ENCODE assay signal across 18 cellular contexts in the genomic region with DNA sequence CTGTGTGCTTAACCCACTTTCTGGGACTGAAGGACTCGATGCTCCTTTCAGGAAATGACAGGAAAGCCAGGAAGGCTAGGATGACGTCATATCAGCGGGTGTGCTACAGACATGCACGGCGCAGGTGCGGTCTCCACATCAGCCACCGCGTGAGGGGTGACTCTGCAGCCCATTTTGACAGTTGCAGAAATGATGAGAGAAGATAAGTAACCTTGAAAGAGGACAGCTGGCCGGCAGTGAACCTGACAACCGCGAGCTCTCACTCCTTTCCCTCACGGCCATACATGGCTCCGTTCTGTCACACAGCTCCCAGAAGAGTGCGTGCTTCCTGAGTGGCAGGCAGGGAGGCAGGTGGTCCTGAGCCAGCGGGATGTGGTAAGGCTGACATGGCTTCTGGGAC. TPM values are rescaled to one million over a fixed set of nuclear protein-coding genes. Genes with fewer than 3 reads are reported as not detected.
DNase-seq lines count a peak whose midpoint lies in the region; ATAC-seq and TF ChIP-seq lines count a peak whose summit lies in the region.
"Had no signal": no experiment of that assay in that cellular context is flagged by ENCODE, and none has a peak within 500 bp of the region (broad histone marks: within the 10 kb centered on the region; RNA-seq: fewer than 3 reads in every experiment).

No MANE protein-coding gene starts in this region.

- ATAC-seq in left cardiac atrium: no peak
- ATAC-seq in left colon: no peak
- ATAC-seq: HCT116 had no signal

- peaks cover 0 to 17% of the 10 kb centered on the region in 2 donors for H3K9me3 ChIP-seq in right atrium auricular region
- H3K9me3 ChIP-seq: BE2C had no signal

- TF ChIP-seq CTCF in right atrium auricular region (IDR thresholded peaks at IDR 0.05): no peak
- TF ChIP-seq CTCF in chondrocyte (IDR thresholded peaks at IDR 0.05): no peak

- H3K4me1 Mint-ChIP-seq in chondrocyte (ENCODE audit: low read depth): peaks cover 9% of the 10 kb centered on the region
- peaks cover 16% of the 10 kb centered on the region for H3K4me1 Mint-ChIP-seq in activated T-helper 1 cell treated with anti-CD3 and anti-CD28 coated beads, Interleukin-12 subunit alpha, Interleukin-12 subunit beta, Interleukin-2, Interleukin-4 antibody, amounts not matched to agents 30 ng/mL and 10 ng/mL and 1 ng/mL, durations not matched to agents 14 hours and 24 hours and 36 hours (ENCODE audit: low read depth)

- peaks cover 47% of the 10 kb centered on the region for H3K27me3 Mint-ChIP-seq in chondrocyte (ENCODE audit: low read depth)
- peaks cover 26% of the 10 kb centered on the region for H3K27me3 Mint-ChIP-seq in activated T-helper 1 cell treated with anti-CD3 and anti-CD28 coated beads, Interleukin-12 subunit alpha, Interleukin-12 subunit beta, Interleukin-2, Interleukin-4 antibody, amounts not matched to agents 30 ng/mL and 10 ng/mL and 1 ng/mL, durations not matched to agents 14 hours and 24 hours and 36 hours (ENCODE audit: insufficient read depth)

- no peak overlapping the region for H3K27ac ChIP-seq in right atrium auricular region
- H3K27ac ChIP-seq: GM23248, HL-60 had no signal

- no peaks in the 10 kb centered on the region for H3K4me1 ChIP-seq in right atrium auricular region
- H3K4me1 ChIP-seq: BE2C had no signal

- H3K27me3 ChIP-seq in right atrium auricular region: no peaks in the 10 kb centered on the region

- no peak overlapping the region for H3K4me3 ChIP-seq in right atrium auricular region
- H3K4me3 ChIP-seq: GM23248 had no signal

- no peak overlapping the region for H3K4me3 Mint-ChIP-seq in chondrocyte (ENCODE audit: unreplicated experiment)
- no peak overlapping the region for H3K4me3 Mint-ChIP-seq in activated T-helper 1 cell treated with anti-CD3 and anti-CD28 coated beads, Interleukin-12 subunit alpha, Interleukin-12 subunit beta, Interleukin-2, Interleukin-4 antibody, amounts not matched to agents 30 ng/mL and 10 ng/mL and 1 ng/mL, durations not matched to agents 14 hours and 24 hours and 36 hours
- H3K4me3 Mint-ChIP-seq: CD4-positive, alpha-beta memory T cell had no signal

- H3K36me3 Mint-ChIP-seq in chondrocyte (ENCODE audit: low read depth): peaks cover 8% of the 10 kb centered on the region
- peaks cover 1% of the 10 kb centered on the region for H3K36me3 Mint-ChIP-seq in activated T-helper 1 cell treated with anti-CD3 and anti-CD28 coated beads, Interleukin-12 subunit alpha, Interleukin-12 subunit beta, Interleukin-2, Interleukin-4 antibody, amounts not matched to agents 30 ng/mL and 10 ng/mL and 1 ng/mL, durations not matched to agents 14 hours and 24 hours and 36 hours (ENCODE audit: low read depth)

- no peak overlapping the region for H3K27ac Mint-ChIP-seq in chondrocyte (ENCODE audit: unreplicated experiment)
- H3K27ac Mint-ChIP-seq in activated T-helper 1 cell treated with anti-CD3 and anti-CD28 coated beads, Interleukin-12 subunit alpha, Interleukin-12 subunit beta, Interleukin-2, Interleukin-4 antibody, amounts not matched to agents 30 ng/mL and 10 ng/mL and 1 ng/mL, durations not matched to agents 14 hours and 24 hours and 36 hours: no peak overlapping the region

- DNase-seq in DMS53 (lab: John Stamatoyannopoulos, UW): peak; percentile 12
- DNase-seq in DMS53 treated with DMSO at 0.1 percent for 48 hours (lab: John Stamatoyannopoulos, UW; ENCODE audit: unreplicated experiment): no peak
- DNase-seq in right atrium auricular region (ENCODE audit: low spot score): peak; percentile 44
- no peak for DNase-seq in left cardiac atrium
- peak; percentile 26 for DNase-seq in chondrocyte (ENCODE audit: low spot score)
- DNase-seq in left colon: no peak
- DNase-seq in NCI-H2081 (lab: John Stamatoyannopoulos, UW): no peak
- no peak for DNase-seq in activated T-helper 1 cell treated with anti-CD3 and anti-CD28 coated beads, Interleukin-12 subunit alpha, Interleukin-12 subunit beta, Interleukin-2, Interleukin-4 antibody, amounts not matched to agents 30 ng/mL and 10 ng/mL and 1 ng/mL, durations not matched to agents 14 hours and 24 hours and 36 hours (ENCODE audit: low spot score)
- DNase-seq: BE2C; Calu3; CD4-positive, alpha-beta memory T cell; DMS79 treated with DMSO at 0.1 percent for 48 hours; GM23248; NCI-H1436 treated with DMSO at 0.1 percent for 48 hours; NCI-H2029 treated with DMSO at 0.1 percent for 48 hours; NCI-H446 had no signal

- peaks cover 27% of the 10 kb centered on the region for H3K9me3 Mint-ChIP-seq in chondrocyte (ENCODE audit: low read depth)
- peaks cover 45% of the 10 kb centered on the region for H3K9me3 Mint-ChIP-seq in activated T-helper 1 cell treated with anti-CD3 and anti-CD28 coated beads, Interleukin-12 subunit alpha, Interleukin-12 subunit beta, Interleukin-2, Interleukin-4 antibody, amounts not matched to agents 30 ng/mL and 10 ng/mL and 1 ng/mL, durations not matched to agents 14 hours and 24 hours and 36 hours

- intact Hi-C loops in left cardiac atrium (cut with DNase I) (no loop called here), left colon (cut with DNase I, micrococcal nuclease) (no loop called here)
- intact Hi-C loops in activated T-helper 1 cell treated with anti-CD3 and anti-CD28 coated beads, Interleukin-12 subunit alpha, Interleukin-12 subunit beta, Interleukin-2, Interleukin-4 antibody, amounts not matched to agents 30 ng/mL and 10 ng/mL and 1 ng/mL, durations not matched to agents 14 hours and 24 hours and 36 hours (cut with micrococcal nuclease): loop anchor here (10.0 kb wide), 1 partner anchor 133 kb away; a partner anchor contains a TSS

- no peaks in the 10 kb centered on the region for H3K36me3 ChIP-seq in right atrium auricular region
- H3K36me3 ChIP-seq: BE2C had no signal

RNA-seq across cellular contexts. Expression of a gene that starts 1.7 kb away (rescaled TPM):
- total RNA-seq in right atrium auricular region: not detected
- total RNA-seq in left cardiac atrium: not detected
- not detected in 3 replicates for total RNA-seq in chondrocyte
- not detected for total RNA-seq in left colon
- total RNA-seq in activated T-helper 1 cell treated with anti-CD3 and anti-CD28 coated beads, Interleukin-12 subunit alpha, Interleukin-12 subunit beta, Interleukin-2, Interleukin-4 antibody, amounts not matched to agents 30 ng/mL and 10 ng/mL and 1 ng/mL, durations not matched to agents 14 hours and 24 hours and 36 hours: not detected in 2 replicates
- total RNA-seq: Calu3; CD4-positive, alpha-beta memory T cell; GM23248 had no signal

RNA-seq across cellular contexts. Expression of a gene that starts 8.5 kb away (rescaled TPM):
- total RNA-seq in right atrium auricular region: not detected
- total RNA-seq in left cardiac atrium: not detected
- not detected in 3 replicates for total RNA-seq in chondrocyte
- not detected for total RNA-seq in left colon
- total RNA-seq in activated T-helper 1 cell treated with anti-CD3 and anti-CD28 coated beads, Interleukin-12 subunit alpha, Interleukin-12 subunit beta, Interleukin-2, Interleukin-4 antibody, amounts not matched to agents 30 ng/mL and 10 ng/mL and 1 ng/mL, durations not matched to agents 14 hours and 24 hours and 36 hours: not detected in 2 replicates
- total RNA-seq: Calu3; CD4-positive, alpha-beta memory T cell; GM23248 had no signal

RNA-seq across cellular contexts. Expression of a gene that starts 10.2 kb away (rescaled TPM):
- total RNA-seq in right atrium auricular region (not detected), left cardiac atrium (not detected), chondrocyte (not detected in 3 replicates), left colon (not detected)
- not detected in 2 replicates for total RNA-seq in activated T-helper 1 cell treated with anti-CD3 and anti-CD28 coated beads, Interleukin-12 subunit alpha, Interleukin-12 subunit beta, Interleukin-2, Interleukin-4 antibody, amounts not matched to agents 30 ng/mL and 10 ng/mL and 1 ng/mL, durations not matched to agents 14 hours and 24 hours and 36 hours
- total RNA-seq: Calu3; CD4-positive, alpha-beta memory T cell; GM23248 had no signal

RNA-seq across cellular contexts. Expression of a gene that starts 18.3 kb away (rescaled TPM):
- not detected for total RNA-seq in right atrium auricular region
- total RNA-seq in left cardiac atrium: not detected
- not detected in 3 replicates for total RNA-seq in chondrocyte
- total RNA-seq in left colon: not detected
- total RNA-seq in activated T-helper 1 cell treated with anti-CD3 and anti-CD28 coated beads, Interleukin-12 subunit alpha, Interleukin-12 subunit beta, Interleukin-2, Interleukin-4 antibody, amounts not matched to agents 30 ng/mL and 10 ng/mL and 1 ng/mL, durations not matched to agents 14 hours and 24 hours and 36 hours: not detected in 2 replicates
- total RNA-seq: Calu3; CD4-positive, alpha-beta memory T cell; GM23248 had no signal

RNA-seq across cellular contexts. Expression of a gene that starts 23.5 kb away (rescaled TPM):
- total RNA-seq in right atrium auricular region: not detected
- not detected for total RNA-seq in left cardiac atrium
- total RNA-seq in chondrocyte: not detected in 3 replicates
- total RNA-seq in left colon: not detected
- not detected in 2 replicates for total RNA-seq in activated T-helper 1 cell treated with anti-CD3 and anti-CD28 coated beads, Interleukin-12 subunit alpha, Interleukin-12 subunit beta, Interleukin-2, Interleukin-4 antibody, amounts not matched to agents 30 ng/mL and 10 ng/mL and 1 ng/mL, durations not matched to agents 14 hours and 24 hours and 36 hours
- total RNA-seq: Calu3; CD4-positive, alpha-beta memory T cell; GM23248 had no signal

Comparison
In these comparisons a context has a peak if more than half of its experiments do, and no peak if none do; other contexts are left out.
1. DNase-seq: peak in DMS53 (single experiment), right atrium auricular region (single experiment) and chondrocyte (single experiment); none in DMS53 treated with DMSO at 0.1 percent for 48 hours (single experiment), left cardiac atrium (single experiment), left colon (0 of 2), NCI-H2081 (0 of 2) and activated T-helper 1 cell treated with anti-CD3 and anti-CD28 coated beads, Interleukin-12 subunit alpha, Interleukin-12 subunit beta, Interleukin-2, Interleukin-4 antibody, amounts not matched to agents 30 ng/mL and 10 ng/mL and 1 ng/mL, durations not matched to agents 14 hours and 24 hours and 36 hours (single experiment).